9 cellular contexts compared by ENCODE assay signal in the genomic region with DNA sequence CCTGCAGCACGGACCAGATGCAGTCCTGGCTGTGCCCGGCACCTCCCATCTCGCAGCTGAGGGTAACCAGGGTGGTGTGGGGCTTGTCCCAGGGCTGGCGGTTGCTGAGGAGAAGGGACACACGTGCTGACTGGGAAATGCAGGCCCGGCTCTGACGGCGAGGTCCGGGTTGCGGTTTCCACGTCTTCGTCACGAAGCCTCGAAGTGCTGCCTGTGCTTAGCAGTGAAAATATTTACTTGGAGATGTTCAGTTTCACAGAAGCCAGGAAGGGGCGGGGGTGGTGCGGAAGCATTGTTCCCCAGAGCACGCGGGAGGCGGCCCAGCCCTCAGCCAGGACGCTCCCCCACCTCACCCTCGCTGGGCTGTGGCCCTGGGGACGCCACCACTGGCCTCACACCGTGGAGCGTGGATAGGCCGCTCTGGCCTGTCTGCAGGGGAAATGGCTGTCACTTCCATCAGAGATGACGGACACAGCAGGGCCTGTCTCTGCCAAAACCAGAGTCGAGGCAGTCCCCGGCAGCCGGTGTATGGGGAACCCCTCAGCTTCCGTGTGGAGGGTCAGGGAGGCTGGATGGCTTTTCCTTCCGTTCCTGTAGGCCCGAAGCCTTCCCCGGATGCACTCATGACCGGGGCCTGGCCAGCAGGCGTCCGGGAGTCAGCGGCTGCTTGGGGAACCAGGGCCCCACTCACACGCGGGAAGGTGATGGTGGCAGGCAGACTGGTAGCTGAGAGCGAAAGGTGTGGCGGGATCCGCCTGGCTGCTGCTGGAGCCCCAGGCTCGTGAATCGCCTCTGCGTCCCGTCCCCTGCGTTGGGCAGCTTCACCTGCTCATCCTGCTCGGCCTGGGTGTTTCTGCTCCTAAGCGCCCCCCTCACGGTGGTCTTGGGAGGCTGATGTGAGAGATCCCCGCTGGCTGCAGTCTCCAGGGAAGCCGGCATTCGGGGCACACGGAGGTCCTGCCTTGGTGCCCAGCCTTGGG. TPM values are rescaled to one million over a fixed set of nuclear protein-coding genes. Genes with fewer than 3 reads are reported as not detected.
DNase-seq lines count a peak whose midpoint lies in the region; ATAC-seq and TF ChIP-seq lines count a peak whose summit lies in the region.
"Had no signal": no experiment of that assay in that cellular context is flagged by ENCODE, and none has a peak within 500 bp of the region (broad histone marks: within the 10 kb centered on the region; RNA-seq: fewer than 3 reads in every experiment).

No MANE protein-coding gene starts in this region.

- peaks cover 0 to 14% (median 4%) of the 10 kb centered on the region in 4 donors for H3K4me1 ChIP-seq in right lobe of liver

- TF ChIP-seq CTCF in right lobe of liver (IDR thresholded peaks at IDR 0.05): no peak

- DNase-seq in T-helper 1 cell (peak in 4 of 5 donors; percentile 47 to 79 (median 58)), right lobe of liver (peak in 2 of 3 donors; percentile 61 to 64), AG20443 (ENCODE audit: low spot score) (no peak), NCI-H774 (lab: John Stamatoyannopoulos, UW) (no peak)
- DNase-seq in activated naive CD8-positive, alpha-beta T cell treated with anti-CD3 and anti-CD28 coated beads, Interleukin-2, amount 50 U/mL, for 24 hours: peak; percentile 48
- peak; percentile 19 to 22 for DNase-seq in stimulated activated CD8-positive, alpha-beta memory T cell treated with anti-CD3 and anti-CD28 coated beads, Interleukin-15, amount 100 ng/mL, for 48 hours (ENCODE audit: low read depth in 2 of 2)

- H3K27me3 Mint-ChIP-seq in activated naive CD8-positive, alpha-beta T cell treated with anti-CD3 and anti-CD28 coated beads, Interleukin-2, amount 50 U/mL, for 24 hours: no peaks in the 10 kb centered on the region
- H3K27me3 Mint-ChIP-seq: natural killer cell treated with Interleukin-12 subunit alpha and Interleukin-12 subunit beta and Interleukin-15 and Interleukin-18, amount 100 ng/mL, for 72 hours had no signal

- H3K4me1 Mint-ChIP-seq in activated naive CD8-positive, alpha-beta T cell treated with anti-CD3 and anti-CD28 coated beads, Interleukin-2, amount 50 U/mL, for 24 hours: peaks cover 27% of the 10 kb centered on the region

- H3K36me3 Mint-ChIP-seq in activated naive CD8-positive, alpha-beta T cell treated with anti-CD3 and anti-CD28 coated beads, Interleukin-2, amount 50 U/mL, for 24 hours (ENCODE audit: low read depth): no peaks in the 10 kb centered on the region
- H3K36me3 Mint-ChIP-seq: natural killer cell treated with Interleukin-12 subunit alpha and Interleukin-12 subunit beta and Interleukin-15 and Interleukin-18, amount 100 ng/mL, for 72 hours had no signal

- no peaks in the 10 kb centered on the region for H3K36me3 ChIP-seq in right lobe of liver

- no peak overlapping the region for H3K27ac Mint-ChIP-seq in activated naive CD8-positive, alpha-beta T cell treated with anti-CD3 and anti-CD28 coated beads, Interleukin-2, amount 50 U/mL, for 24 hours
- H3K27ac Mint-ChIP-seq: natural killer cell treated with Interleukin-12 subunit alpha and Interleukin-12 subunit beta and Interleukin-15 and Interleukin-18, amount 100 ng/mL, for 72 hours had no signal

- H3K9me3 ChIP-seq in right lobe of liver: no peaks in the 10 kb centered on the region

- no peaks in the 10 kb centered on the region for H3K27me3 ChIP-seq in right lobe of liver

- peak overlapping the region in 2 of 3 donors; percentile 33 to 69 for H3K27ac ChIP-seq in right lobe of liver

- peak; percentile 57 for ATAC-seq in activated naive CD8-positive, alpha-beta T cell treated with anti-CD3 and anti-CD28 coated beads, Interleukin-2, amount 50 U/mL, for 24 hours
- ATAC-seq in right lobe of liver (peak; percentile 55 to 69 (median 59)), GM19397 (IDR thresholded peaks at IDR 0.05; ENCODE audit: unreplicated experiment) (no peak), HG02981 (IDR thresholded peaks at IDR 0.05; ENCODE audit: unreplicated experiment) (no peak)

- no peak overlapping the region for H3K4me3 Mint-ChIP-seq in activated naive CD8-positive, alpha-beta T cell treated with anti-CD3 and anti-CD28 coated beads, Interleukin-2, amount 50 U/mL, for 24 hours
- H3K4me3 Mint-ChIP-seq: natural killer cell treated with Interleukin-12 subunit alpha and Interleukin-12 subunit beta and Interleukin-15 and Interleukin-18, amount 100 ng/mL, for 72 hours had no signal

- H3K4me3 ChIP-seq in right lobe of liver: no peak overlapping the region

- intact Hi-C loops in right lobe of liver (cut with DNase I): loop anchor here in 1 of 2 donors (5.0 kb wide), 1 partner anchor 135 kb away; no protein-coding TSS in a partner anchor

- H3K9me3 Mint-ChIP-seq in activated naive CD8-positive, alpha-beta T cell treated with anti-CD3 and anti-CD28 coated beads, Interleukin-2, amount 50 U/mL, for 24 hours: no peaks in the 10 kb centered on the region
- H3K9me3 Mint-ChIP-seq: natural killer cell treated with Interleukin-12 subunit alpha and Interleukin-12 subunit beta and Interleukin-15 and Interleukin-18, amount 100 ng/mL, for 72 hours had no signal

- no peak for TF ChIP-seq POLR2A in right lobe of liver (IDR thresholded peaks at IDR 0.05)

- 60% methylated on average over 2 of the region's 54 CpGs for WGBS in right lobe of liver (ENCODE audit: insufficient coverage, low coverage, low lambda C conversion rate, missing lambda C conversion rate)

RNA-seq across cellular contexts. Expression of a gene that starts 14.7 kb away (rescaled TPM):
- 10 to 100 TPM; 10.5 to 22.0 (median 13.7) TPM for total RNA-seq in right lobe of liver

Comparison
In these comparisons a context has a peak if more than half of its experiments do, and no peak if none do; other contexts are left out.
1. DNase-seq: peak in T-helper 1 cell (4 of 5), activated naive CD8-positive, alpha-beta T cell treated with anti-CD3 and anti-CD28 coated beads, Interleukin-2, amount 50 U/mL, for 24 hours (single experiment), right lobe of liver (2 of 3) and stimulated activated CD8-positive, alpha-beta memory T cell treated with anti-CD3 and anti-CD28 coated beads, Interleukin-15, amount 100 ng/mL, for 48 hours (2 of 2); none in AG20443 (single experiment) and NCI-H774 (single experiment).
2. ATAC-seq: peak in activated naive CD8-positive, alpha-beta T cell treated with anti-CD3 and anti-CD28 coated beads, Interleukin-2, amount 50 U/mL, for 24 hours (single experiment) and right lobe of liver (4 of 4); none in GM19397 (single experiment) and HG02981 (single experiment).